ENCODE assay signal across 27 cellular contexts in genomic region chr7:156765901-156766656, GRCh38.
"Had no signal": no experiment of that assay in that cellular context is flagged by ENCODE, and none has a peak within 500 bp of the region (broad histone marks: within the 10 kb centered on the region; RNA-seq: fewer than 3 reads in every experiment).

No MANE protein-coding gene starts in this region.

- H3K27ac Mint-ChIP-seq: activated CD4-positive, alpha-beta memory T cell treated with anti-CD3 and anti-CD28 coated beads for 36 hours; activated CD4-positive, alpha-beta T cell treated with anti-CD3 and anti-CD28 coated beads, Interleukin-2, amount 10 ng/mL, durations not matched to agents 7 days and 5 days; activated naive CD4-positive, alpha-beta T cell treated with anti-CD3 and anti-CD28 coated beads for 36 hours; activated naive CD8-positive, alpha-beta T cell had no signal

- H3K4me3 Mint-ChIP-seq: activated CD4-positive, alpha-beta memory T cell treated with anti-CD3 and anti-CD28 coated beads for 36 hours; activated CD4-positive, alpha-beta T cell treated with anti-CD3 and anti-CD28 coated beads, Interleukin-2, amount 10 ng/mL, durations not matched to agents 7 days and 5 days; activated naive CD4-positive, alpha-beta T cell treated with anti-CD3 and anti-CD28 coated beads for 36 hours; activated naive CD8-positive, alpha-beta T cell; activated T-cell treated with anti-CD3 and anti-CD28 coated beads, Interleukin-2, amount 50 U/mL, for 4 hours had no signal

- H3K27me3 Mint-ChIP-seq: activated CD4-positive, alpha-beta memory T cell treated with anti-CD3 and anti-CD28 coated beads for 36 hours; activated CD4-positive, alpha-beta T cell treated with anti-CD3 and anti-CD28 coated beads, Interleukin-2, amount 10 ng/mL, durations not matched to agents 7 days and 5 days; activated naive CD8-positive, alpha-beta T cell had no signal

- ATAC-seq: activated T-cell treated with anti-CD3 and anti-CD28 coated beads, Interleukin-2, amount 50 U/mL, for 4 hours; Panc1; SK-N-SH treated with all-trans-retinoic acid at 6 μM for 48 hours had no signal

- DNase-seq: activated CD4-positive, alpha-beta memory T cell treated with anti-CD3 and anti-CD28 coated beads for 36 hours; activated CD4-positive, alpha-beta T cell treated with anti-CD3 and anti-CD28 coated beads, Interleukin-2, amount 10 ng/mL, durations not matched to agents 7 days and 5 days; activated CD4-positive, CD25-positive, alpha-beta regulatory T cell; activated CD8-positive, alpha-beta memory T cell treated with anti-CD3 and anti-CD28 coated beads for 24 hours; activated gamma-delta T cell; activated naive CD4-positive, alpha-beta T cell treated with anti-CD3 and anti-CD28 coated beads for 36 hours; activated T-cell treated with anti-CD3 and anti-CD28 coated beads, Interleukin-2, amount 50 U/mL, for 4 hours; brain microvascular endothelial cell; cerebellar nuclear complex; Karpas-422; MM.1S; NCI-H1105; NCI-H1436 treated with DMSO at 0.1 percent for 48 hours; NCI-H187; NCI-H2081; NCI-H2227 treated with DMSO at 0.1 percent for 48 hours; NCI-H446 treated with DMSO at 0.1 percent for 48 hours; NCI-H524 treated with DMSO at 0.1 percent for 48 hours; NCI-H774; NK-92 treated with Interleukin-12 subunit alpha and Interleukin-12 subunit beta, amount 100 ng/mL, for 24 hours; OCI-M1; RPMI8226; SW 1271 had no signal

- H3K9me3 Mint-ChIP-seq: activated CD4-positive, alpha-beta memory T cell treated with anti-CD3 and anti-CD28 coated beads for 36 hours; activated CD4-positive, alpha-beta T cell treated with anti-CD3 and anti-CD28 coated beads, Interleukin-2, amount 10 ng/mL, durations not matched to agents 7 days and 5 days; activated naive CD4-positive, alpha-beta T cell treated with anti-CD3 and anti-CD28 coated beads for 36 hours; activated T-cell treated with anti-CD3 and anti-CD28 coated beads, Interleukin-2, amount 50 U/mL, for 4 hours had no signal

- H3K27ac ChIP-seq: brain microvascular endothelial cell, SJSA1 had no signal
